Comparison of ENCODE assay signal across 8 cellular contexts in genomic region chr19:1131718-1132552, GRCh38. TPM values are rescaled to one million over a fixed set of nuclear protein-coding genes. Genes with fewer than 3 reads are reported as not detected.
DNase-seq lines count a peak whose midpoint lies in the region; ATAC-seq and TF ChIP-seq lines count a peak whose summit lies in the region.

No MANE protein-coding gene starts in this region.

- peak overlapping the region; percentile 96 for H3K4me3 ChIP-seq in CD8-positive, alpha-beta T cell (ENCODE audit: low read depth, low read length)
- no peak overlapping the region for H3K4me3 ChIP-seq in endocrine pancreas (ENCODE audit: control insufficient read depth, insufficient read depth, low read length)

- TF ChIP-seq CTCF in CD8-positive, alpha-beta T cell (IDR thresholded peaks at IDR 0.05), result no peak

- H3K27me3 Mint-ChIP-seq in CD8-positive, alpha-beta T cell (ENCODE audit: low read depth), result no peaks in the 10 kb centered on the region

- peak overlapping the region; percentile 89 for H3K27ac ChIP-seq in CD8-positive, alpha-beta T cell (ENCODE audit: low read depth, low read length)

- H3K4me1 ChIP-seq in CD8-positive, alpha-beta T cell (ENCODE audit: insufficient read depth, low read length), result peaks cover 46% of the 10 kb centered on the region
- H3K4me1 ChIP-seq in endocrine pancreas (ENCODE audit: control insufficient read depth, insufficient read depth, low read length), result no peaks in the 10 kb centered on the region

- peaks cover 8% of the 10 kb centered on the region for H3K36me3 ChIP-seq in CD8-positive, alpha-beta T cell (ENCODE audit: insufficient read depth, low read length)
- peaks cover 7% of the 10 kb centered on the region for H3K36me3 ChIP-seq in endocrine pancreas (ENCODE audit: control insufficient read depth, insufficient read depth, low read length)

- H3K9me3 ChIP-seq in CD8-positive, alpha-beta T cell (ENCODE audit: low read length), result no peaks in the 10 kb centered on the region
- H3K9me3 ChIP-seq in endocrine pancreas (ENCODE audit: control insufficient read depth, low read length), result no peaks in the 10 kb centered on the region

- H3K27ac Mint-ChIP-seq in CD8-positive, alpha-beta T cell, result peak overlapping the region; percentile 92

- H3K9ac ChIP-seq in endocrine pancreas (ENCODE audit: control insufficient read depth, insufficient read depth, low read length), result peak overlapping the region; percentile 86

- peaks cover 29% of the 10 kb centered on the region for H3K4me1 Mint-ChIP-seq in CD8-positive, alpha-beta T cell (ENCODE audit: low read depth)

- no peaks in the 10 kb centered on the region for H3K9me3 Mint-ChIP-seq in CD8-positive, alpha-beta T cell

- ATAC-seq in CD8-positive, alpha-beta T cell, result peak; percentile 66
- ATAC-seq in GM21529 (IDR thresholded peaks at IDR 0.05; ENCODE audit: unreplicated experiment), result peak; percentile 40

- no peaks in the 10 kb centered on the region for H3K27me3 ChIP-seq in CD8-positive, alpha-beta T cell (ENCODE audit: insufficient read depth, low read length)
- no peaks in the 10 kb centered on the region for H3K27me3 ChIP-seq in endocrine pancreas (ENCODE audit: control insufficient read depth, insufficient read depth, low read length)

- H3K4me3 Mint-ChIP-seq in CD8-positive, alpha-beta T cell, result peak overlapping the region; percentile 84

- CTCF ChIA-PET in CD8-positive, alpha-beta T cell (lab: Charles Lee), result interaction anchor here (1.2 to 1.8 kb wide), 2 partner anchors 62 to 112 kb away, joined by 4 to 5 read pairs; no protein-coding TSS in a partner anchor

- H3K36me3 Mint-ChIP-seq in CD8-positive, alpha-beta T cell, result peaks cover 11% of the 10 kb centered on the region

- DNase-seq in CD8-positive, alpha-beta T cell, result peak; percentile 54 to 88 (median 85)
- DNase-seq in NAMALWA (ENCODE audit: low spot score), result peak; percentile 88
- DNase-seq in activated CD8-positive, alpha-beta memory T cell treated with anti-CD3 and anti-CD28 coated beads for 24 hours, result peak; percentile 92
- peak; percentile 98 for DNase-seq in mesenteric fat pad (ENCODE audit: low spot score)
- peak; percentile 70 for DNase-seq in stimulated activated CD8-positive, alpha-beta memory T cell treated with anti-CD3 and anti-CD28 coated beads, Interleukin-15, amount 100 ng/mL, for 24 hours (ENCODE audit: low read depth)
- DNase-seq in NCI-H1105 treated with DMSO at 0.1 percent for 48 hours (lab: John Stamatoyannopoulos, UW), result no peak

- POLR2A ChIA-PET in CD8-positive, alpha-beta T cell (lab: Charles Lee), result interaction anchor here (1.0 to 2.4 kb wide), 6 partner anchors 18 to 71 kb away, joined by 3 to 10 read pairs (median 4); partner anchors contain the start of gene GPX4

- intact Hi-C loops in CD8-positive, alpha-beta T cell (cut with DNase I, micrococcal nuclease), result loop anchor here (1.0 to 5.0 kb wide), 6 partner anchors 35 to 108 kb away; partner anchors contain the start of genes SBNO2 (in 2 of the 2), ARHGAP45 (in 1 of the 2) and POLR2E (in 1 of the 2)

RNA-seq across cellular contexts. Expression of gene GPX4, which starts 28.1 kb away (rescaled TPM):
- 100 to 1,000 TPM; 172 to 174 TPM for total RNA-seq in CD8-positive, alpha-beta T cell
- 920 TPM for total RNA-seq in mesenteric fat pad

RNA-seq across cellular contexts. Expression of gene POLR2E, which starts 36.8 kb away (rescaled TPM):
- 10 to 100 TPM; 75.3 to 76.2 TPM for total RNA-seq in CD8-positive, alpha-beta T cell
- 205 TPM for total RNA-seq in mesenteric fat pad

RNA-seq across cellular contexts. Expression of gene SBNO2, which starts 42.1 kb away (rescaled TPM):
- 100 to 1,000 TPM; 123 to 134 TPM for total RNA-seq in CD8-positive, alpha-beta T cell
- total RNA-seq in mesenteric fat pad, result 139 TPM
